ENCODE assay signal across 5 cellular contexts in genomic region chr5:81879936-81880335, GRCh38.
"Had no signal": no experiment of that assay in that cellular context is flagged by ENCODE, and none has a peak within 500 bp of the region (broad histone marks: within the 10 kb centered on the region; RNA-seq: fewer than 3 reads in every experiment).

No MANE protein-coding gene starts in this region.

- H3K9me3 Mint-ChIP-seq: GM23338, H9 had no signal

- H3K4me3 Mint-ChIP-seq: GM23338, H9 had no signal

- ATAC-seq: GM23338, HCT116 had no signal

- DNase-seq: H9, IMR-90, KBM-7 had no signal

- H3K27ac Mint-ChIP-seq: GM23338, H9 had no signal
